2 cellular contexts compared by ENCODE assay signal in genomic region chr18:79851489-79851888, GRCh38.
TF ChIP-seq lines count a peak whose summit lies in the region.

No MANE protein-coding gene starts in this region.

TF ChIP-seq in GM12878, 131 proteins besides CTCF, POLR2A, EP300 and RAD21:
- TF ChIP-seq BCL3 (IDR thresholded peaks at IDR 0.05; ENCODE audit: borderline replicate concordance, insufficient read depth, low read depth, low read length, poor library complexity, severe bottlenecking): peak; percentile 93
- TF ChIP-seq ZNF274 (IDR thresholded peaks at IDR 0.05; ENCODE audit: insufficient read depth, insufficient read length): no peak
- TF ChIP-seq NFIC (IDR thresholded peaks at IDR 0.05; ENCODE audit: low read depth, low read length): 0 out of 2 replicates have a peak, but pooled peaks have one; percentile 20

TF ChIP-seq in HepG2, 621 proteins besides CTCF, POLR2A, EP300 and RAD21:
- TF ChIP-seq MYNN (CRISPR knock-in tag; IDR thresholded peaks at IDR 0.05; ENCODE audit: low read depth) (no peak), ZNF629 (CRISPR knock-in tag; conservative IDR thresholded peaks at IDR 0.05) (no peak)
- TF ChIP-seq, protein P1, sequence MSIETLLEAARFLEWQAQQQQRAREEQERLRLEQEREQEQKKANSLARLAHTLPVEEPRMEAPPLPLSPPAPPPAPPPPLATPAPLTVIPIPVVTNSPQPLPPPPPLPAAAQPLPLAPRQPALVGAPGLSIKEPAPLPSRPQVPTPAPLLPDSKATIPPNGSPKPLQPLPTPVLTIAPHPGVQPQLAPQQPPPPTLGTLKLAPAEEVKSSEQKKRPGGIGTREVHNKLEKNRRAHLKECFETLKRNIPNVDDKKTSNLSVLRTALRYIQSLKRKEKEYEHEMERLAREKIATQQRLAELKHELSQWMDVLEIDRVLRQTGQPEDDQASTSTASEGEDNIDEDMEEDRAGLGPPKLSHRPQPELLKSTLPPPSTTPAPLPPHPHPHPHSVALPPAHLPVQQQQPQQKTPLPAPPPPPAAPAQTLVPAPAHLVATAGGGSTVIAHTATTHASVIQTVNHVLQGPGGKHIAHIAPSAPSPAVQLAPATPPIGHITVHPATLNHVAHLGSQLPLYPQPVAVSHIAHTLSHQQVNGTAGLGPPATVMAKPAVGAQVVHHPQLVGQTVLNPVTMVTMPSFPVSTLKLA (IDR thresholded peaks at IDR 0.05): 0 out of 2 replicates have a peak, but pooled peaks have one; percentile 4
